26 cellular contexts compared by ENCODE assay signal in genomic region chr1:20988030-20988825, GRCh38.
A peak's percentile ranks its signal among the peaks of the same experiment; 100 is the strongest.
DNase-seq lines count a peak whose midpoint lies in the region; ATAC-seq, FAIRE-seq and TF ChIP-seq lines count a peak whose summit lies in the region.
"Had no signal": no experiment of that assay in that cellular context is flagged by ENCODE, and none has a peak within 500 bp of the region (broad histone marks: within the 10 kb centered on the region; RNA-seq: fewer than 3 reads in every experiment).

No MANE protein-coding gene starts in this region.

- intact Hi-C loops in gastrocnemius medialis (cut with DNase I; ENCODE audit: low total_unique reads): no loop called here

- in situ Hi-C loops in gastrocnemius medialis (cut with MboI; ENCODE audit: low sequenced_read_pairs in 4 of 4): loop anchor here in 2 of 4 donors (25.0 kb wide), 1 partner anchor 199 kb away; the partner anchor contains the start of gene EIF4G3 (in 2 of the 2)
- in situ Hi-C loops in HAP-1 (cut with MboI; ENCODE audit: low sequenced_read_pairs): loop anchor here (25.0 kb wide), 1 partner anchor 199 kb away; the partner anchor contains the start of gene EIF4G3

- FAIRE-seq in GM12892 (lab: Jason Lieb, UNC): peak; percentile 44
- FAIRE-seq: small intestine had no signal

- TF ChIP-seq POLR2A in GM12892 (IDR thresholded peaks at IDR 0.05; ENCODE audit: low read depth, low read length) (no peak), gastrocnemius medialis (IDR thresholded peaks at IDR 0.05) (no peak)

- no peak for DNase-seq in GM12892 (ENCODE audit: insufficient read length)
- peak; percentile 50 for DNase-seq in adipocyte (ENCODE audit: low read depth)
- peak; percentile 60 for DNase-seq in fibroblast of peridontal ligament (ENCODE audit: extremely low read depth)
- no peak for DNase-seq in gastrocnemius medialis
- DNase-seq in GF-D8 (lab: John Stamatoyannopoulos, UW): no peak
- DNase-seq in HAP-1 (ENCODE audit: low spot score in 2 of 2): no peak
- DNase-seq: ACHN; activated CD4-positive, alpha-beta memory T cell treated with anti-CD3 and anti-CD28 coated beads for 36 hours; activated CD8-positive, alpha-beta memory T cell treated with anti-CD3 and anti-CD28 coated beads, Interleukin-2, amount 50 U/mL, for 48 hours; Caco-2; DND-41; effector CD8-positive, alpha-beta T cell; glutamatergic neuron; NCI-H1105 treated with DMSO at 0.1 percent for 48 hours; NCI-H2029; NCI-H2227 treated with DMSO at 0.1 percent for 48 hours; nucleus accumbens; Right ventricle myocardium superior; small intestine; stimulated activated CD4-positive, alpha-beta T cell treated with anti-CD3 and anti-CD28 coated beads, Interleukin-2, amount 100 ng/mL, for 24 hours had no signal

- H3K9me3 Mint-ChIP-seq in activated T-helper 17 cell treated with anti-CD3 and anti-CD28 coated beads, Interleukin-2, amount 50 U/mL, for 72 hours: no peaks in the 10 kb centered on the region
- H3K9me3 Mint-ChIP-seq: activated CD4-positive, alpha-beta memory T cell treated with anti-CD3 and anti-CD28 coated beads for 36 hours; activated naive CD4-positive, alpha-beta T cell treated with anti-CD3 and anti-CD28 coated beads, Interleukin-2, amount 50 U/mL, for 72 hours; activated T-helper 2 cell treated with anti-CD3 and anti-CD28 coated beads, Interferon-gamma antibody, Interleukin-2, Interleukin-4, amounts not matched to agents 10 μg/mL and 5 μg/mL and 100 μg/mL, durations not matched to agents 14 hours and 24 hours and 36 hours; IgD-negative memory B cell had no signal

- H3K9ac ChIP-seq in adipocyte (ENCODE audit: low read length): no peak overlapping the region
- H3K9ac ChIP-seq: BLaER1 treated with 17β-estradiol and CSF1 and Interleukin-3, amounts not matched to agents 10 nM and 100 nM had no signal

- H3K36me3 Mint-ChIP-seq in activated T-helper 17 cell treated with anti-CD3 and anti-CD28 coated beads, Interleukin-2, amount 50 U/mL, for 72 hours (ENCODE audit: low read depth): no peaks in the 10 kb centered on the region
- H3K36me3 Mint-ChIP-seq: activated CD4-positive, alpha-beta memory T cell treated with anti-CD3 and anti-CD28 coated beads for 36 hours; activated naive CD4-positive, alpha-beta T cell treated with anti-CD3 and anti-CD28 coated beads, Interleukin-2, amount 50 U/mL, for 72 hours; IgD-negative memory B cell had no signal

- H3K4me3 ChIP-seq in adipocyte (ENCODE audit: low read length) (no peak overlapping the region), gastrocnemius medialis (no peak overlapping the region), HAP-1 (no peak overlapping the region)
- H3K4me3 ChIP-seq: ascending aorta; BLaER1 treated with 17β-estradiol and CSF1 and Interleukin-3, amounts not matched to agents 10 nM and 100 nM had no signal

- no peaks in the 10 kb centered on the region for H3K27me3 Mint-ChIP-seq in activated T-helper 17 cell treated with anti-CD3 and anti-CD28 coated beads, Interleukin-2, amount 50 U/mL, for 72 hours
- H3K27me3 Mint-ChIP-seq: activated CD4-positive, alpha-beta memory T cell treated with anti-CD3 and anti-CD28 coated beads for 36 hours; IgD-negative memory B cell had no signal

- H3K27ac ChIP-seq in gastrocnemius medialis: peak overlapping the region; percentile 7 to 74 (median 35)
- H3K27ac ChIP-seq: ascending aorta; BLaER1 treated with 17β-estradiol and CSF1 and Interleukin-3, amounts not matched to agents 10 nM and 100 nM had no signal

- H3K36me3 ChIP-seq in adipocyte (ENCODE audit: control insufficient read depth, insufficient read depth, low read length, severe bottlenecking) (no peaks in the 10 kb centered on the region), gastrocnemius medialis (no peaks in the 10 kb centered on the region), HAP-1 (replicated peaks) (no peaks in the 10 kb centered on the region)
- H3K36me3 ChIP-seq: ascending aorta had no signal

- H3K9me3 ChIP-seq in adipocyte (ENCODE audit: control insufficient read depth, low read length) (no peaks in the 10 kb centered on the region), gastrocnemius medialis (no peaks in the 10 kb centered on the region), HAP-1 (no peaks in the 10 kb centered on the region)
- H3K9me3 ChIP-seq: ascending aorta; BLaER1 treated with 17β-estradiol and CSF1 and Interleukin-3, amounts not matched to agents 10 nM and 100 nM; Caco-2 had no signal

- no peak overlapping the region for H3K4me3 Mint-ChIP-seq in activated T-helper 17 cell treated with anti-CD3 and anti-CD28 coated beads, Interleukin-2, amount 50 U/mL, for 72 hours
- H3K4me3 Mint-ChIP-seq: activated CD4-positive, alpha-beta memory T cell treated with anti-CD3 and anti-CD28 coated beads for 36 hours; IgD-negative memory B cell had no signal

- H3K4me1 ChIP-seq in adipocyte (ENCODE audit: control insufficient read depth, insufficient read depth, low read length) (peaks cover 43% of the 10 kb centered on the region), gastrocnemius medialis (peaks cover 34 to 37% of the 10 kb centered on the region in 2 donors), HAP-1 (peaks cover 17% of the 10 kb centered on the region)
- H3K4me1 ChIP-seq: ascending aorta, Caco-2 had no signal

- H3K27ac Mint-ChIP-seq in activated T-helper 17 cell treated with anti-CD3 and anti-CD28 coated beads, Interleukin-2, amount 50 U/mL, for 72 hours: no peak overlapping the region
- H3K27ac Mint-ChIP-seq: activated CD4-positive, alpha-beta memory T cell treated with anti-CD3 and anti-CD28 coated beads for 36 hours; activated naive CD4-positive, alpha-beta T cell treated with anti-CD3 and anti-CD28 coated beads, Interleukin-2, amount 50 U/mL, for 72 hours; activated T-helper 2 cell treated with anti-CD3 and anti-CD28 coated beads, Interferon-gamma antibody, Interleukin-2, Interleukin-4, amounts not matched to agents 10 μg/mL and 5 μg/mL and 100 μg/mL, durations not matched to agents 14 hours and 24 hours and 36 hours had no signal

- ATAC-seq in gastrocnemius medialis: no peak
- no peak for ATAC-seq in activated T-helper 17 cell treated with anti-CD3 and anti-CD28 coated beads, Interleukin-2, amount 50 U/mL, for 72 hours (replicated peaks)
- ATAC-seq: activated naive CD4-positive, alpha-beta T cell treated with anti-CD3 and anti-CD28 coated beads, Interleukin-2, amount 50 U/mL, for 72 hours had no signal

- no peak for TF ChIP-seq CTCF in gastrocnemius medialis (IDR thresholded peaks at IDR 0.05 in 4 of 5, conservative IDR thresholded peaks at IDR 0.05 in 1 of 5)

- H3K4me1 Mint-ChIP-seq in activated T-helper 17 cell treated with anti-CD3 and anti-CD28 coated beads, Interleukin-2, amount 50 U/mL, for 72 hours: peaks cover 15% of the 10 kb centered on the region

- H3K27me3 ChIP-seq in adipocyte (replicated peaks; ENCODE audit: control insufficient read depth, insufficient read depth, low read length) (no peaks in the 10 kb centered on the region), gastrocnemius medialis (no peaks in the 10 kb centered on the region), HAP-1 (ENCODE audit: low read depth) (no peaks in the 10 kb centered on the region)
- H3K27me3 ChIP-seq: ascending aorta; BLaER1 treated with 17β-estradiol and CSF1 and Interleukin-3, amounts not matched to agents 10 nM and 100 nM had no signal

Comparison
In these comparisons a context has a peak if more than half of its experiments do, and no peak if none do; other contexts are left out.
1. DNase-seq: peak in adipocyte (single experiment) and fibroblast of peridontal ligament (single experiment); none in GM12892 (single experiment), gastrocnemius medialis (0 of 2), GF-D8 (single experiment) and HAP-1 (0 of 2).